ENCODE assay signal across 12 cellular contexts in genomic region chr6:54718541-54719023, GRCh38.
DNase-seq lines count a peak whose midpoint lies in the region; TF ChIP-seq lines count a peak whose summit lies in the region.
"Had no signal": no experiment of that assay in that cellular context is flagged by ENCODE, and none has a peak within 500 bp of the region (broad histone marks: within the 10 kb centered on the region; RNA-seq: fewer than 3 reads in every experiment).

No MANE protein-coding gene starts in this region.

- DNase-seq in DMS 273 (lab: John Stamatoyannopoulos, UW; ENCODE audit: unreplicated experiment), result peak; percentile 78
- peak; percentile 80 for DNase-seq in NCI-H1436 treated with DMSO at 0.1 percent for 48 hours (lab: John Stamatoyannopoulos, UW)
- DNase-seq in NCI-H82 treated with DMSO at 0.1 percent for 48 hours (lab: John Stamatoyannopoulos, UW; ENCODE audit: unreplicated experiment), result peak; percentile 95
- peak; percentile 27 for DNase-seq in medulla oblongata (ENCODE audit: extremely low spot score)
- no peak for DNase-seq in activated CD8-positive, alpha-beta memory T cell treated with anti-CD3 and anti-CD28 coated beads for 24 hours
- DNase-seq in NCI-H345 treated with DMSO at 0.1 percent for 48 hours (lab: John Stamatoyannopoulos, UW; ENCODE audit: unreplicated experiment), result no peak
- DNase-seq in endothelial cell (ENCODE audit: low spot score), result no peak
- no peak for DNase-seq in dedifferentiated amniotic fluid mesenchymal stem cell (ENCODE audit: extremely low spot score)

- peaks cover 1% of the 10 kb centered on the region for H3K27me3 Mint-ChIP-seq in endothelial cell (ENCODE audit: unreplicated experiment)
- H3K27me3 Mint-ChIP-seq: activated CD8-positive, alpha-beta memory T cell treated with anti-CD3 and anti-CD28 coated beads, Interleukin-2, amount 10 ng/mL, durations not matched to agents 7 days and 5 days; central memory CD8-positive, alpha-beta T cell had no signal

- H3K4me1 Mint-ChIP-seq in endothelial cell (ENCODE audit: unreplicated experiment), result peaks cover 3% of the 10 kb centered on the region
- H3K4me1 Mint-ChIP-seq: activated CD8-positive, alpha-beta memory T cell treated with anti-CD3 and anti-CD28 coated beads, Interleukin-2, amount 10 ng/mL, durations not matched to agents 7 days and 5 days; central memory CD8-positive, alpha-beta T cell had no signal

- no peaks in the 10 kb centered on the region for H3K36me3 Mint-ChIP-seq in endothelial cell (ENCODE audit: low read depth, unreplicated experiment)
- H3K36me3 Mint-ChIP-seq: activated CD8-positive, alpha-beta memory T cell treated with anti-CD3 and anti-CD28 coated beads, Interleukin-2, amount 10 ng/mL, durations not matched to agents 7 days and 5 days; mesothelial cell of epicardium had no signal

- no peak for TF ChIP-seq CTCF in endothelial cell (IDR thresholded peaks at IDR 0.05; ENCODE audit: unreplicated experiment)

- no peak overlapping the region for H3K27ac Mint-ChIP-seq in endothelial cell (ENCODE audit: unreplicated experiment)
- H3K27ac Mint-ChIP-seq: activated CD8-positive, alpha-beta memory T cell treated with anti-CD3 and anti-CD28 coated beads, Interleukin-2, amount 10 ng/mL, durations not matched to agents 7 days and 5 days; activated naive CD4-positive, alpha-beta T cell treated with anti-CD3 and anti-CD28 coated beads for 36 hours; mesothelial cell of epicardium had no signal

- no peak overlapping the region for H3K4me3 Mint-ChIP-seq in endothelial cell (ENCODE audit: unreplicated experiment)
- H3K4me3 Mint-ChIP-seq: activated CD8-positive, alpha-beta memory T cell treated with anti-CD3 and anti-CD28 coated beads, Interleukin-2, amount 10 ng/mL, durations not matched to agents 7 days and 5 days; activated naive CD4-positive, alpha-beta T cell treated with anti-CD3 and anti-CD28 coated beads for 36 hours; central memory CD8-positive, alpha-beta T cell; mesothelial cell of epicardium had no signal

- H3K9me3 Mint-ChIP-seq in endothelial cell (ENCODE audit: unreplicated experiment), result no peaks in the 10 kb centered on the region
- H3K9me3 Mint-ChIP-seq: activated naive CD4-positive, alpha-beta T cell treated with anti-CD3 and anti-CD28 coated beads for 36 hours; central memory CD8-positive, alpha-beta T cell had no signal

Comparison
In these comparisons a context has a peak if more than half of its experiments do, and no peak if none do; other contexts are left out.
1. DNase-seq: peak in DMS 273 (single experiment), NCI-H1436 treated with DMSO at 0.1 percent for 48 hours (single experiment), NCI-H82 treated with DMSO at 0.1 percent for 48 hours (single experiment) and medulla oblongata (single experiment); none in activated CD8-positive, alpha-beta memory T cell treated with anti-CD3 and anti-CD28 coated beads for 24 hours (single experiment), NCI-H345 treated with DMSO at 0.1 percent for 48 hours (single experiment), endothelial cell (single experiment) and dedifferentiated amniotic fluid mesenchymal stem cell (single experiment).